In the genomic region with DNA sequence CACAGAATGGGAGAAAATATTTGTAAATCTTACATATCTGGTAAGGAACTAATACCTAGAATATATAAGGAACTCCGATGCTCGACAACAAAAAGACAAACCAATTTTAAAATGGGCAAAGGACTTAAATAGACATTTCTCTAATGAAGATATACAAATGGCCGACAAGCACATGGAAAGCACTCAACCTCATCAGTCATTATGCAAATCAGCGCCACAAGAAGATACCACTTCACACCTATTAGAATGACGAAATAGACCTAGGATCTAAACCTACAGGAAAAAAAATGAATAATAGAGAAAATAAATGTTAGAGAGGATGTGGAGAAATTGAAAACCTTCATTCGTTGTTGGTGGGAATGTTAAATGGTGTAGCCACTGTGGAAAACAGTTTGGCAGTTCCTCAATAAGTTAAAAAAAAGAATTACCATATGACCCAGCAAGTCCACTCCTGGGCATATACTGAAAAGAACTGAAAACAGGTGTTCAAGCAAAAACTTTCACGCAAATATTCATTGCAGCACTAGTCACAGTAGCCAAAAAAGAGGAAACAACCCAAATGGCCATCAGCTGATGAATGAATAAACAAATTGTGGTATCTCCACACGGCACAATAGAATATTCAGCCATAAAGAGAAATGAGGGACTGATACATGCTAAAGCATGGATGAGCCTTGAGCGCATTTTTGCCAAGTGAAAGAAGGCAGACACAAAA, we compare ENCODE assay signal across 13 cellular contexts. TPM values are rescaled to one million over a fixed set of nuclear protein-coding genes. Genes with fewer than 3 reads are reported as not detected.
DNase-seq lines count a peak whose midpoint lies in the region; ATAC-seq and TF ChIP-seq lines count a peak whose summit lies in the region.
"Had no signal": no experiment of that assay in that cellular context is flagged by ENCODE, and none has a peak within 500 bp of the region (broad histone marks: within the 10 kb centered on the region; RNA-seq: fewer than 3 reads in every experiment).

No MANE protein-coding gene starts in this region.

- ATAC-seq in GM18868 (IDR thresholded peaks at IDR 0.05; ENCODE audit: unreplicated experiment) (peak; percentile 83), GM21619 (IDR thresholded peaks at IDR 0.05; ENCODE audit: unreplicated experiment) (peak; percentile 87), HG03159 (IDR thresholded peaks at IDR 0.05; ENCODE audit: unreplicated experiment) (peak; percentile 77), activated B cell treated with CpG ODN at 0.5 μM for 24 hours (ENCODE audit: low read depth) (peak; percentile 90)
- ATAC-seq: activated CD4-positive, alpha-beta T cell treated with anti-CD3 and anti-CD28 coated beads for 36 hours; right lobe of liver; upper lobe of right lung had no signal

- peak overlapping the region; percentile 78 for H3K27ac Mint-ChIP-seq in activated B cell treated with CpG ODN at 0.5 μM for 24 hours
- H3K27ac Mint-ChIP-seq: activated CD4-positive, alpha-beta T cell treated with anti-CD3 and anti-CD28 coated beads for 36 hours had no signal

- POLR2A ChIA-PET in activated B cell treated with CpG ODN at 0.5 μM for 24 hours (lab: Charles Lee): interaction anchor here (0.6 to 1.2 kb wide), 5 partner anchors 16 to 808 kb away, joined by 3 to 5 read pairs (median 4); no protein-coding TSS in a partner anchor

- CTCF ChIA-PET in activated B cell treated with CpG ODN at 0.5 μM for 24 hours (lab: Charles Lee): interaction anchor here (1.1 to 3.0 kb wide), 2 partner anchors 9 to 222 kb away, joined by 4 to 12 read pairs; no protein-coding TSS in a partner anchor

- H3K9me3 Mint-ChIP-seq in activated B cell treated with CpG ODN at 0.5 μM for 24 hours: peaks cover 7% of the 10 kb centered on the region

- peaks cover 46% of the 10 kb centered on the region for H3K36me3 Mint-ChIP-seq in activated B cell treated with CpG ODN at 0.5 μM for 24 hours (ENCODE audit: low read depth)

- H3K4me1 Mint-ChIP-seq in activated B cell treated with CpG ODN at 0.5 μM for 24 hours: peaks cover 27% of the 10 kb centered on the region
- H3K4me1 Mint-ChIP-seq: activated CD4-positive, alpha-beta T cell treated with anti-CD3 and anti-CD28 coated beads for 36 hours; CD4-positive, CD25-positive, alpha-beta regulatory T cell had no signal

- H3K27me3 Mint-ChIP-seq in activated B cell treated with CpG ODN at 0.5 μM for 24 hours: no peaks in the 10 kb centered on the region
- H3K27me3 Mint-ChIP-seq: activated CD4-positive, alpha-beta T cell treated with anti-CD3 and anti-CD28 coated beads for 36 hours; CD4-positive, CD25-positive, alpha-beta regulatory T cell had no signal

- intact Hi-C loops in activated B cell treated with CpG ODN at 0.5 μM for 24 hours (cut with micrococcal nuclease): loop anchor here (1.0 kb wide), 1 partner anchor 81 kb away; no protein-coding TSS in a partner anchor

- DNase-seq in activated B cell treated with CpG ODN at 0.5 μM for 24 hours (no peak), NK-92 (lab: John Stamatoyannopoulos, UW; ENCODE audit: unreplicated experiment) (no peak), activated gamma-delta T cell (lab: John Stamatoyannopoulos, UW) (no peak), DMS153 (lab: John Stamatoyannopoulos, UW) (no peak), DMS53 (lab: John Stamatoyannopoulos, UW) (no peak)
- DNase-seq: activated CD4-positive, alpha-beta T cell treated with anti-CD3 and anti-CD28 coated beads for 36 hours; CD4-positive, CD25-positive, alpha-beta regulatory T cell; NCI-H510A; right lobe of liver; upper lobe of right lung had no signal

- TF ChIP-seq CTCF in activated B cell treated with CpG ODN at 0.5 μM for 24 hours (IDR thresholded peaks at IDR 0.05): no peak

- peak overlapping the region; percentile 2 for H3K4me3 Mint-ChIP-seq in activated B cell treated with CpG ODN at 0.5 μM for 24 hours
- H3K4me3 Mint-ChIP-seq: activated CD4-positive, alpha-beta T cell treated with anti-CD3 and anti-CD28 coated beads for 36 hours; CD4-positive, CD25-positive, alpha-beta regulatory T cell had no signal

RNA-seq across cellular contexts. Expression of a gene that starts 57.3 kb away (rescaled TPM):
- 23.8 and 28.4 TPM in 2 replicates for total RNA-seq in activated B cell treated with CpG ODN at 0.5 μM for 24 hours
